In genomic region chr10:97736902-97737769, GRCh38 we compare ENCODE assay signal across 1 cellular context.
TF ChIP-seq lines count a peak whose summit lies in the region.

ZFYVE27 (plus strand) TSS chr10:97737128; CDS start chr10:97738478, 1,350 bp downstream.

TF ChIP-seq in K562, 482 proteins besides CTCF, POLR2A, EP300 and RAD21 (continued from another document and continues in another):
- TF ChIP-seq RERE (CRISPR knock-in tag; IDR thresholded peaks at IDR 0.05; ENCODE audit: borderline replicate concordance): no peak
- TF ChIP-seq MTA3 (IDR thresholded peaks at IDR 0.05; ENCODE audit: borderline replicate concordance): peak; percentile 98
- no peak for TF ChIP-seq NUFIP1 (IDR thresholded peaks at IDR 0.05; ENCODE audit: partially characterized antibody)
- TF ChIP-seq FOXA3 (CRISPR knock-in tag; conservative IDR thresholded peaks at IDR 0.05 in 1 of 2, IDR thresholded peaks at IDR 0.05 in 1 of 2): no peak
- no peak for TF ChIP-seq TCFL5 (CRISPR knock-in tag; conservative IDR thresholded peaks at IDR 0.05)
- no peak for TF ChIP-seq ZNF57 (CRISPR knock-in tag; IDR thresholded peaks at IDR 0.05)
- no peak for TF ChIP-seq TRIM28 (IDR thresholded peaks at IDR 0.05)
- no peak for TF ChIP-seq BDP1 (IDR thresholded peaks at IDR 0.05; ENCODE audit: insufficient read depth, insufficient read length)
- TF ChIP-seq HOMEZ (CRISPR knock-in tag; IDR thresholded peaks at IDR 0.05): no peak
- TF ChIP-seq MYC (IDR thresholded peaks at IDR 0.05; ENCODE audit: low read depth, low read length): peak; percentile 86
- TF ChIP-seq MYC (CRISPR knock-in tag; IDR thresholded peaks at IDR 0.05; ENCODE audit: borderline replicate concordance, low read depth): 0 out of 2 replicates have a peak, but pooled peaks have one; percentile 62
- TF ChIP-seq ZNF146 (CRISPR knock-in tag; IDR thresholded peaks at IDR 0.05; ENCODE audit: unreplicated experiment): no peak
- TF ChIP-seq E4F1 (CRISPR knock-in tag; IDR thresholded peaks at IDR 0.05; ENCODE audit: borderline replicate concordance): no peak
- no peak for TF ChIP-seq ZNF197 (CRISPR knock-in tag; IDR thresholded peaks at IDR 0.05; ENCODE audit: low read depth)
- TF ChIP-seq POLR2AphosphoS5 (IDR thresholded peaks at IDR 0.05; ENCODE audit: control insufficient read depth, insufficient read depth, low read depth, low read length): peak; percentile 62
- TF ChIP-seq ZNF589 (CRISPR knock-in tag; IDR thresholded peaks at IDR 0.05; ENCODE audit: low read depth): peak; percentile 75; the same call in 1 of the 2 replicates
- no peak for TF ChIP-seq GTF2A2 (tag; IDR thresholded peaks at IDR 0.05)
- no peak for TF ChIP-seq PHTF2 (CRISPR knock-in tag; IDR thresholded peaks at IDR 0.05)
- no peak for TF ChIP-seq DDX20 (tag; IDR thresholded peaks at IDR 0.05; ENCODE audit: low read depth)
- no peak for TF ChIP-seq CUX1 (CRISPR knock-in tag; IDR thresholded peaks at IDR 0.05)
- TF ChIP-seq MEF2D (tag; conservative IDR thresholded peaks at IDR 0.05; ENCODE audit: low read depth): peak; percentile 56; the same call in 1 of the 2 replicates
- TF ChIP-seq SUPT5H (IDR thresholded peaks at IDR 0.05): peak; percentile 82
- peak; percentile 82 for TF ChIP-seq POU5F1 (IDR thresholded peaks at IDR 0.05; ENCODE audit: borderline replicate concordance, low read depth, low read length, partially characterized antibody)
- no peak for TF ChIP-seq MBD2 (IDR thresholded peaks at IDR 0.05; ENCODE audit: borderline replicate concordance, low read depth)
- peak; percentile 50; the same call in 1 of the 2 replicates for TF ChIP-seq CREB3L1 (IDR thresholded peaks at IDR 0.05; ENCODE audit: borderline replicate concordance, low read depth)
- no peak for TF ChIP-seq ZMIZ1 (IDR thresholded peaks at IDR 0.05; ENCODE audit: low read depth in 2 of 2, low read length in 2 of 2)
- no peak for TF ChIP-seq ZNF384 (IDR thresholded peaks at IDR 0.05; ENCODE audit: low read depth, low read length)
- peak; percentile 99 for TF ChIP-seq ATF7 (IDR thresholded peaks at IDR 0.05)
- TF ChIP-seq KDM4B (IDR thresholded peaks at IDR 0.05; ENCODE audit: borderline replicate concordance in 2 of 2, low read depth in 1 of 2): no peak
- no peak for TF ChIP-seq TEAD4 (IDR thresholded peaks at IDR 0.05; ENCODE audit: low read length)
- no peak for TF ChIP-seq TEAD4 (CRISPR knock-in tag; IDR thresholded peaks at IDR 0.05; ENCODE audit: borderline replicate concordance)
- TF ChIP-seq MYNN (IDR thresholded peaks at IDR 0.05): no peak
- no peak for TF ChIP-seq MYNN (CRISPR knock-in tag; IDR thresholded peaks at IDR 0.05)
- TF ChIP-seq ELF4 (CRISPR knock-in tag; IDR thresholded peaks at IDR 0.05): no peak
- no peak for TF ChIP-seq ZFPM2 (CRISPR knock-in tag; IDR thresholded peaks at IDR 0.05)
- no peak for TF ChIP-seq ZNF41 (CRISPR knock-in tag; conservative IDR thresholded peaks at IDR 0.05)
- TF ChIP-seq STAT6 (CRISPR knock-in tag; IDR thresholded peaks at IDR 0.05): no peak
